15 cellular contexts compared by ENCODE assay signal in the genomic region with DNA sequence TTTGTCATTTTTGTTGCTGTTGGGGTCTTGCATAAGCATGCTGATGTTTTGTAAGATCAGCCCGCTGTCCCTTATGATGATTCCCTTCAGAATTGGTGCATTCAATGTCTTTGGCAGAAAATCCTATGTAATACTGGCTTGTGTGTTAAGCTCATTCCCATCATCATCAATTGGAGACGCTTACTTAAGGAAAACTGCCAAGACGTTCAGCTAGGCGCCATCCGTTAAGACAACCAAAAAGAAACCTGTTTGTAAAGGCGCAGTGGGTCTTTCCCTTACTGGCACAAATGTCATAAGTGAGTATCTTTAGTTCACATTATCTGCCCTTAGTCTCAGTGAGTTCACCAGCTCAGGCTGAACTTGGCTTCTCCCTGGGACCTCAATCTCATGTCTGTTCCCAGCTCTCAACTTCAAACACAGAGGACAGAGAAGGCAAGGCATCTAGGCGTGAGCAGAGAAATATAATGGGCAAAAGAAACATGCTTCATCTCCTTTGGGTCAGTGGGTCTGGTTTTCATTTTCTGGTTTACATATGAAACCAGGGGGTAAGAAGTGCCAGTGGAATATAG.
DNase-seq lines count a peak whose midpoint lies in the region; ATAC-seq, FAIRE-seq and TF ChIP-seq lines count a peak whose summit lies in the region.
"Had no signal": no experiment of that assay in that cellular context is flagged by ENCODE, and none has a peak within 500 bp of the region (broad histone marks: within the 10 kb centered on the region; RNA-seq: fewer than 3 reads in every experiment).

No MANE protein-coding gene starts in this region.

- no peaks in the 10 kb centered on the region for H4K20me1 ChIP-seq in astrocyte (ENCODE audit: insufficient read depth, low read length)
- no peaks in the 10 kb centered on the region for H4K20me1 ChIP-seq in OCI-LY7 (ENCODE audit: insufficient read depth, low read length)

- H3K4me1 ChIP-seq in heart left ventricle (peaks cover 0 to 60% (median 19%) of the 10 kb centered on the region in 12 donors), right cardiac atrium (ENCODE audit: control insufficient read depth, insufficient read depth, low read length) (peaks cover 12% of the 10 kb centered on the region), astrocyte (ENCODE audit: insufficient read depth, low read length) (peaks cover 13% of the 10 kb centered on the region), iPS-20b (ENCODE audit: insufficient read depth, low read length) (peaks cover 68% of the 10 kb centered on the region), transverse colon (peaks cover 3 to 27% (median 17%) of the 10 kb centered on the region in 4 donors), OCI-LY7 (ENCODE audit: insufficient read depth, low read length, poor library complexity, severe bottlenecking) (peaks cover 57% of the 10 kb centered on the region)

- in situ Hi-C loops in transverse colon (cut with MboI; ENCODE audit: low pct_ligation_motif_present in 1 of 4, low pct_unique_long_range_greater_than_20kb in 1 of 4, low sequenced_read_pairs in 3 of 4), result no loop called here

- CTCF ChIA-PET in OCI-LY7 (lab: Charles Lee; ENCODE audit: unreplicated experiment), result interaction anchor here (0.5 to 3.5 kb wide), 12 partner anchors 10 to 467 kb away, joined by 3 to 33 read pairs (median 4); no protein-coding TSS in a partner anchor

- no TSS peak for BruUV-seq in OCI-LY7 (replicated peaks; lab: Mats Ljungman, UMichigan)

- no peaks in the 10 kb centered on the region for H3K79me2 ChIP-seq in astrocyte (ENCODE audit: insufficient read depth, low read length)
- no peaks in the 10 kb centered on the region; the same call in 1 of the 2 replicates for H3K79me2 ChIP-seq in OCI-LY7 (ENCODE audit: insufficient read depth, low read depth, low read length)

- H3K9me3 ChIP-seq in heart left ventricle (no peaks in the 10 kb centered on the region), right cardiac atrium (ENCODE audit: control insufficient read depth, low read length) (no peaks in the 10 kb centered on the region), astrocyte (ENCODE audit: insufficient read depth, low read depth, low read length) (no peaks in the 10 kb centered on the region), iPS-20b (ENCODE audit: insufficient read depth, low read depth, low read length) (no peaks in the 10 kb centered on the region), transverse colon (no peaks in the 10 kb centered on the region), OCI-LY7 (ENCODE audit: low read length) (no peaks in the 10 kb centered on the region)
- H3K9me3 ChIP-seq: gastroesophageal sphincter had no signal

- H3K27me3 ChIP-seq in heart left ventricle (peaks cover 0 to 5% (median 0%) of the 10 kb centered on the region in 9 donors), right cardiac atrium (ENCODE audit: control insufficient read depth, insufficient read depth) (no peaks in the 10 kb centered on the region), astrocyte (ENCODE audit: insufficient read depth, low read length) (peaks cover 7% of the 10 kb centered on the region), iPS-20b (ENCODE audit: insufficient read depth, low read length) (no peaks in the 10 kb centered on the region), transverse colon (no peaks in the 10 kb centered on the region)
- H3K27me3 ChIP-seq: gastroesophageal sphincter had no signal

- H3K27me3 Mint-ChIP-seq in astrocyte (ENCODE audit: low read depth, unreplicated experiment), result no peaks in the 10 kb centered on the region

- peaks cover 2% of the 10 kb centered on the region for H3K9me3 Mint-ChIP-seq in astrocyte (ENCODE audit: unreplicated experiment)
- H3K9me3 Mint-ChIP-seq: stimulated activated naive CD8-positive, alpha-beta T cell treated with anti-CD3 and anti-CD28 coated beads, Interleukin-15, Interleukin-2, amounts not matched to agents 100 ng/mL and 50 ng/mL, for 24 hours; T-helper 2 cell treated with Interferon-gamma antibody and Interleukin-4, amounts not matched to agents 5 μg/mL and 100 μg/mL, for 36 hours had no signal

- ATAC-seq in heart left ventricle, result peak in 3 of 4 donors; percentile 34 to 56 (median 41)
- no peak for ATAC-seq in right cardiac atrium

- H2AFZ ChIP-seq in astrocyte (ENCODE audit: low read depth, low read length) (no peak overlapping the region), OCI-LY7 (ENCODE audit: low read length) (no peak overlapping the region)

- H3K27ac ChIP-seq in heart left ventricle (peak overlapping the region in 11 of 12 donors; percentile 6 to 89 (median 81)), right cardiac atrium (ENCODE audit: low read length) (no peak overlapping the region), astrocyte (ENCODE audit: low read depth, low read length) (no peak overlapping the region), iPS-20b (ENCODE audit: low read length) (no peak overlapping the region), transverse colon (peak overlapping the region; percentile 79 to 86 (median 84)), OCI-LY7 (ENCODE audit: low read depth, low read length, poor library complexity, severe bottlenecking) (no peak overlapping the region)
- H3K27ac ChIP-seq: gastroesophageal sphincter had no signal

- FAIRE-seq in astrocyte (lab: Jason Lieb, UNC), result no peak
- FAIRE-seq: D721Med had no signal

- 74 to 88% (median 79%) methylated on average over 7 of the region's 7 CpGs for WGBS in heart left ventricle, 4 donors
- 66% methylated on average over 7 of the region's 7 CpGs for WGBS in right cardiac atrium
- 95 to 100% methylated on average over 2 to 7 of the region's 7 CpGs for WGBS in transverse colon (ENCODE audit: low coverage in 1 of 2), 2 donors

- no peaks in the 10 kb centered on the region for H3K36me3 ChIP-seq in heart left ventricle
- no peaks in the 10 kb centered on the region for H3K36me3 ChIP-seq in astrocyte (ENCODE audit: insufficient read depth, low read length)
- no peaks in the 10 kb centered on the region for H3K36me3 ChIP-seq in iPS-20b (ENCODE audit: insufficient read depth, low read depth, low read length)
- H3K36me3 ChIP-seq in transverse colon, result no peaks in the 10 kb centered on the region
- H3K36me3 ChIP-seq in OCI-LY7 (ENCODE audit: insufficient read depth, low read length), result no peaks in the 10 kb centered on the region
- H3K36me3 ChIP-seq: gastroesophageal sphincter had no signal

- H3K9me2 ChIP-seq in OCI-LY7 (ENCODE audit: insufficient read depth, low read length), result no peaks in the 10 kb centered on the region

- H3K4me3 ChIP-seq in heart left ventricle, result peak overlapping the region in 2 of 12 donors; percentile 47 to 50
- H3K4me3 ChIP-seq in right cardiac atrium (ENCODE audit: low read length), result no peak overlapping the region
- H3K4me3 ChIP-seq in astrocyte (ENCODE audit: insufficient read depth, low read depth, low read length), result no peak overlapping the region
- peak overlapping the region; percentile 19; the same call in 1 of the 2 replicates for H3K4me3 ChIP-seq in iPS-20b (ENCODE audit: low read length)
- no peak overlapping the region for H3K4me3 ChIP-seq in transverse colon
- H3K4me3 ChIP-seq in OCI-LY7 (ENCODE audit: low read depth, low read length, poor library complexity, severe bottlenecking), result no peak overlapping the region

- TF ChIP-seq EP300 in transverse colon (IDR thresholded peaks at IDR 0.05; ENCODE audit: low read depth), result no peak

- TF ChIP-seq CTCF in heart left ventricle (IDR thresholded peaks at IDR 0.05) (no peak), astrocyte (IDR thresholded peaks at IDR 0.05; ENCODE audit: insufficient read depth, low read depth, low read length) (no peak), transverse colon (IDR thresholded peaks at IDR 0.05) (no peak), OCI-LY7 (conservative IDR thresholded peaks at IDR 0.05; ENCODE audit: low read length) (no peak)

- no peak for TF ChIP-seq POLR2A in heart left ventricle (IDR thresholded peaks at IDR 0.05)
- TF ChIP-seq POLR2A in transverse colon (IDR thresholded peaks at IDR 0.05), result no peak

- DNase-seq in heart left ventricle (no peak), right cardiac atrium (no peak), astrocyte (ENCODE audit: low read depth) (no peak), transverse colon (no peak), NCI-H1930 (lab: John Stamatoyannopoulos, UW) (no peak), posterior cingulate gyrus (no peak), OCI-LY7 (ENCODE audit: low spot score) (no peak)
- DNase-seq: activated CD8-positive, alpha-beta memory T cell treated with anti-CD3 and anti-CD28 coated beads, Interleukin-2, amount 50 U/mL, for 4 hours; activated naive CD4-positive, alpha-beta T cell treated with anti-CD3 and anti-CD28 coated beads, Interleukin-2, amount 50 U/mL, for 16 hours; SIG-M5 had no signal

- H3K27ac Mint-ChIP-seq in astrocyte (ENCODE audit: unreplicated experiment), result peak overlapping the region; percentile 96
- H3K27ac Mint-ChIP-seq: stimulated activated naive CD8-positive, alpha-beta T cell treated with anti-CD3 and anti-CD28 coated beads, Interleukin-15, Interleukin-2, amounts not matched to agents 100 ng/mL and 50 ng/mL, for 24 hours; T-helper 2 cell treated with Interferon-gamma antibody and Interleukin-4, amounts not matched to agents 5 μg/mL and 100 μg/mL, for 36 hours had no signal

- POLR2A ChIA-PET in OCI-LY7 (lab: Charles Lee), result interaction anchor here (0.8 to 13.1 kb wide), 24 partner anchors 10 to 319 kb away, joined by 3 to 218 read pairs (median 5); no protein-coding TSS in a partner anchor

- peaks cover 63% of the 10 kb centered on the region for H3K4me1 Mint-ChIP-seq in astrocyte (ENCODE audit: low read depth, unreplicated experiment)

- H3K36me3 Mint-ChIP-seq in astrocyte (ENCODE audit: low read depth, unreplicated experiment), result no peaks in the 10 kb centered on the region

- intact Hi-C loops in heart left ventricle (cut with DNase I) (loop anchor here in 7 of 10 donors (5.0 to 10.0 kb wide), 5 partner anchors 99 to 468 kb away; partner anchors contain the start of gene EFNA5 (in 7 of the 7)), right cardiac atrium (cut with DNase I) (no loop called here), transverse colon (cut with DNase I; ENCODE audit: low total_unique reads) (no loop called here), posterior cingulate gyrus (cut with DNase I) (loop anchor here (2.0 kb wide), 1 partner anchor 100 kb away; no protein-coding TSS in a partner anchor), OCI-LY7 (cut with micrococcal nuclease; ENCODE audit: unreplicated experiment) (loop anchor here (1.0 to 5.0 kb wide), 6 partner anchors 100 to 809 kb away; partner anchors contain the start of gene FBXL17)

- H3K4me3 Mint-ChIP-seq in astrocyte (ENCODE audit: unreplicated experiment), result no peak overlapping the region

- H3K4me2 ChIP-seq in astrocyte (ENCODE audit: low read length) (peak overlapping the region; percentile 90), OCI-LY7 (ENCODE audit: low read length) (no peak overlapping the region)

- H3K9ac ChIP-seq in astrocyte (ENCODE audit: low read length) (no peak overlapping the region), iPS-20b (ENCODE audit: low read depth, low read length) (peak overlapping the region; percentile 17; the same call in 1 of the 2 replicates)

Comparison
In these comparisons a context has a peak if more than half of its experiments do, and no peak if none do; other contexts are left out.
1. ATAC-seq: peak in heart left ventricle (3 of 4); none in right cardiac atrium (0 of 2).
2. H3K27ac ChIP-seq: peak in heart left ventricle (11 of 12) and transverse colon (4 of 4); none in right cardiac atrium (single experiment), astrocyte (single experiment), iPS-20b (single experiment) and OCI-LY7 (single experiment).
3. intact Hi-C loops: an anchor here in heart left ventricle (5.0 to 10.0 kb wide), posterior cingulate gyrus (2.0 kb wide) and OCI-LY7 (1.0 to 5.0 kb wide); none called in right cardiac atrium and transverse colon.